ENCODE assay signal across 8 cellular contexts in the genomic region with DNA sequence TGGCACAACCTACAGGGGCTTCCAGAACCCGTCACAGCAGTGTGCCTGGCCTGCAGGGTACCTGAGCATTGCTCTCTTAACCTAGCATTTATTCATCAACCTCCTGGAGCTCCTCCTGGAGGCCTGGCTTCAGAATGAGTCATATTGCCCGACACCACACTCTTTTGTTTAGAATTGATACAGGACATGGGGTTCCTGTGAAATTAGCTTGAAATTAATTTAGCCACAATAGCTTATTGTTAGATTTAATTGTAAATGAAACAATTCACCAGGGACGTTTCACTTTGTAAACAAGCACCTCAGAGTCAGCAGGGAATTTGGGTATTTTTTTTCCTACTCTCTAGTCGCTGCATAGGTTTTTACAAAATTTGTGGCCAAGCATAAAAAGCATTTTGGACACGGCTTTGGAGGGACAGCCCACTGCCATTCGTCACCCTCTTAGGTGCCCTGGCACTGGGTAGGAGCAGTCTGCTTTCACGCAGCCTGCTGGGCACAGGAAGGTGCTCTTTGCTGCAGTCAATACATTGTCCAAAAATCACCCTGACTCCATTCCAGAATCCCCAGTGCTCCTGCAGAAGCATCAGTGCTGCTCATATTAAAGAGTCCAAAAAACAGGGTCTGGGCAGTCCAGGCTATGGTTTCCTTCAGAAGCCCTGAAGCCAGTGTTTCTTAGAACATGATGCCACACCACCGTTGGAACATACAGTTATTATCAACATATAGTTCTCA.
A peak's percentile ranks its signal among the peaks of the same experiment; 100 is the strongest.
DNase-seq lines count a peak whose midpoint lies in the region; ATAC-seq and TF ChIP-seq lines count a peak whose summit lies in the region.

No MANE protein-coding gene starts in this region.

- peak overlapping the region; percentile 48 for H3K4me3 Mint-ChIP-seq in activated naive CD8-positive, alpha-beta T cell treated with anti-CD3 and anti-CD28 coated beads, Interleukin-2, amount 10 ng/mL, durations not matched to agents 7 days and 5 days

- peak; percentile 32 for ATAC-seq in HG03097 (IDR thresholded peaks at IDR 0.05; ENCODE audit: low FRiP score, unreplicated experiment)
- peak; percentile 62 for ATAC-seq in activated naive CD8-positive, alpha-beta T cell treated with anti-CD3 and anti-CD28 coated beads, Interleukin-2, amount 10 ng/mL, durations not matched to agents 7 days and 5 days (ENCODE audit: low read depth)

- no peaks in the 10 kb centered on the region for H3K9me3 ChIP-seq in ascending aorta
- H3K9me3 ChIP-seq in WERI-Rb-1 (ENCODE audit: severe bottlenecking) = no peaks in the 10 kb centered on the region

- CTCF ChIA-PET in BJ (lab: Yijun Ruan, JAX) = interaction anchor here (0.8 to 1.3 kb wide), 2 partner anchors 9 to 232 kb away, joined by 3 read pairs; no protein-coding TSS in a partner anchor

- DNase-seq in BJ (ENCODE audit: low read depth) (no peak), ureter (ENCODE audit: low spot score) (peak; percentile 38), NCI-H774 (lab: John Stamatoyannopoulos, UW) (no peak), ascending aorta (ENCODE audit: low spot score in 2 of 2) (no peak), WERI-Rb-1 (no peak)
- no peak for DNase-seq in activated naive CD8-positive, alpha-beta T cell treated with anti-CD3 and anti-CD28 coated beads, Interleukin-2, amount 10 ng/mL, durations not matched to agents 7 days and 5 days

- no peaks in the 10 kb centered on the region for H3K27me3 Mint-ChIP-seq in activated naive CD8-positive, alpha-beta T cell treated with anti-CD3 and anti-CD28 coated beads, Interleukin-2, amount 10 ng/mL, durations not matched to agents 7 days and 5 days

- peaks cover 74% of the 10 kb centered on the region for H3K4me1 Mint-ChIP-seq in activated naive CD8-positive, alpha-beta T cell treated with anti-CD3 and anti-CD28 coated beads, Interleukin-2, amount 10 ng/mL, durations not matched to agents 7 days and 5 days

- intact Hi-C loops in ascending aorta (cut with DNase I) = loop anchor here (5.0 kb wide), 1 partner anchor 48 kb away; no protein-coding TSS in a partner anchor

- in situ Hi-C loops in GM18951 (cut with MboI; ENCODE audit: low sequenced_read_pairs, unreplicated experiment) = no loop called here

- H3K36me3 Mint-ChIP-seq in activated naive CD8-positive, alpha-beta T cell treated with anti-CD3 and anti-CD28 coated beads, Interleukin-2, amount 10 ng/mL, durations not matched to agents 7 days and 5 days = no peaks in the 10 kb centered on the region

- POLR2A ChIA-PET in BJ (lab: Charles Lee) = no interaction called here
- POLR2A ChIA-PET in activated naive CD8-positive, alpha-beta T cell treated with anti-CD3 and anti-CD28 coated beads, Interleukin-2, amount 10 ng/mL, durations not matched to agents 7 days and 5 days (lab: Charles Lee) = interaction anchor here (0.7 to 1.4 kb wide), 3 partner anchors 28 to 61 kb away, joined by 3 to 4 read pairs (median 4); a partner anchor contains a TSS

- H3K27ac ChIP-seq in ascending aorta = no peak overlapping the region
- H3K27ac ChIP-seq in WERI-Rb-1 = no peak overlapping the region

- H3K4me1 ChIP-seq in ascending aorta = peaks cover 0 to 22% of the 10 kb centered on the region in 2 donors

- H3K27me3 ChIP-seq in BJ (ENCODE audit: control insufficient read depth, insufficient read depth, low read length) = no peaks in the 10 kb centered on the region; the same call in none of the 2 replicates
- H3K27me3 ChIP-seq in ascending aorta = no peaks in the 10 kb centered on the region
- H3K27me3 ChIP-seq in WERI-Rb-1 (ENCODE audit: insufficient read depth, low read depth, severe bottlenecking) = peaks cover 27% of the 10 kb centered on the region

- 0 out of 2 replicates have a peak, but pooled peaks have one; percentile 3 for TF ChIP-seq CTCF in BJ (IDR thresholded peaks at IDR 0.05; ENCODE audit: insufficient read depth, low read depth, low read length)
- peak in 1 of 3 experiments; percentile 26 for TF ChIP-seq CTCF in ascending aorta (IDR thresholded peaks at IDR 0.05)
- TF ChIP-seq CTCF in WERI-Rb-1 (IDR thresholded peaks at IDR 0.05; ENCODE audit: low read depth, low read length) = no peak

- H3K36me3 ChIP-seq in BJ (ENCODE audit: control insufficient read depth, insufficient read depth, low read length) = no peaks in the 10 kb centered on the region
- H3K36me3 ChIP-seq in ascending aorta = no peaks in the 10 kb centered on the region
- no peaks in the 10 kb centered on the region for H3K36me3 ChIP-seq in WERI-Rb-1

- peak; percentile 49 for TF ChIP-seq POLR2A in GM18951 (IDR thresholded peaks at IDR 0.05; ENCODE audit: extremely low read depth, insufficient read depth, insufficient read length)

- H3K9me3 Mint-ChIP-seq in activated naive CD8-positive, alpha-beta T cell treated with anti-CD3 and anti-CD28 coated beads, Interleukin-2, amount 10 ng/mL, durations not matched to agents 7 days and 5 days = no peaks in the 10 kb centered on the region

- H3K27ac Mint-ChIP-seq in activated naive CD8-positive, alpha-beta T cell treated with anti-CD3 and anti-CD28 coated beads, Interleukin-2, amount 10 ng/mL, durations not matched to agents 7 days and 5 days = peak overlapping the region; percentile 76

- no peak overlapping the region for H3K4me3 ChIP-seq in BJ (ENCODE audit: low read depth, low read length)
- no peak overlapping the region for H3K4me3 ChIP-seq in ascending aorta
- no peak overlapping the region for H3K4me3 ChIP-seq in WERI-Rb-1 (ENCODE audit: low read depth, low read length)
